Comparison of ENCODE assay signal across 8 cellular contexts in genomic region chr10:80203835-80204148, GRCh38. TPM values are rescaled to one million over a fixed set of nuclear protein-coding genes. Genes with fewer than 3 reads are reported as not detected.
DNase-seq lines count a peak whose midpoint lies in the region; ATAC-seq and TF ChIP-seq lines count a peak whose summit lies in the region.

No MANE protein-coding gene starts in this region.

- H3K4me1 ChIP-seq in tibial artery = peaks cover 5 to 85% (median 72%) of the 10 kb centered on the region in 4 donors

- H3K36me3 ChIP-seq in kidney epithelial cell (ENCODE audit: control insufficient read depth, insufficient read depth, low read length) (no peaks in the 10 kb centered on the region), tibial artery (no peaks in the 10 kb centered on the region)

- H3K9me3 ChIP-seq in tibial artery = no peaks in the 10 kb centered on the region

- H3K27me3 Mint-ChIP-seq in activated T-cell treated with anti-CD3 and anti-CD28 coated beads, Interleukin-2, amount 50 U/mL, for 4 hours (ENCODE audit: low read depth) = no peaks in the 10 kb centered on the region
- H3K27me3 Mint-ChIP-seq in activated T-helper 17 cell treated with anti-CD3 and anti-CD28 coated beads, Interleukin-2, amount 50 U/mL, for 72 hours = no peaks in the 10 kb centered on the region

- DNase-seq in activated T-cell treated with anti-CD3 and anti-CD28 coated beads, Interleukin-2, amount 50 U/mL, for 4 hours = no peak
- no peak for DNase-seq in activated T-cell treated with anti-CD3 and anti-CD28 coated beads, Interleukin-2, amount 50 U/mL, for 48 hours
- DNase-seq in kidney epithelial cell (ENCODE audit: low read depth) = no peak
- no peak for DNase-seq in tibial artery
- no peak for DNase-seq in iPS-NIHi11 (ENCODE audit: low spot score)
- no peak for DNase-seq in medulla oblongata (ENCODE audit: extremely low spot score)
- DNase-seq in NCI-H2196 treated with DMSO at 0.1 percent for 48 hours (lab: John Stamatoyannopoulos, UW; ENCODE audit: unreplicated experiment) = no peak

- peak in 1 of 2 donors; percentile 2 for ATAC-seq in activated T-cell treated with anti-CD3 and anti-CD28 coated beads, Interleukin-2, amount 50 U/mL, for 4 hours
- peak; percentile 1 for ATAC-seq in activated T-helper 17 cell treated with anti-CD3 and anti-CD28 coated beads, Interleukin-2, amount 50 U/mL, for 72 hours (replicated peaks)

- no peaks in the 10 kb centered on the region for H3K9me3 Mint-ChIP-seq in activated T-cell treated with anti-CD3 and anti-CD28 coated beads, Interleukin-2, amount 50 U/mL, for 4 hours
- no peaks in the 10 kb centered on the region for H3K9me3 Mint-ChIP-seq in activated T-helper 17 cell treated with anti-CD3 and anti-CD28 coated beads, Interleukin-2, amount 50 U/mL, for 72 hours

- H3K4me3 Mint-ChIP-seq in activated T-cell treated with anti-CD3 and anti-CD28 coated beads, Interleukin-2, amount 50 U/mL, for 4 hours = peak overlapping the region; percentile 92
- H3K4me3 Mint-ChIP-seq in activated T-helper 17 cell treated with anti-CD3 and anti-CD28 coated beads, Interleukin-2, amount 50 U/mL, for 72 hours = peak overlapping the region; percentile 85

- H3K4me1 Mint-ChIP-seq in activated T-cell treated with anti-CD3 and anti-CD28 coated beads, Interleukin-2, amount 50 U/mL, for 4 hours (ENCODE audit: low read depth) = peaks cover 60% of the 10 kb centered on the region
- peaks cover 30% of the 10 kb centered on the region for H3K4me1 Mint-ChIP-seq in activated T-helper 17 cell treated with anti-CD3 and anti-CD28 coated beads, Interleukin-2, amount 50 U/mL, for 72 hours

- TF ChIP-seq CTCF in kidney epithelial cell (IDR thresholded peaks at IDR 0.05; ENCODE audit: insufficient read depth, low read length, poor library complexity, severe bottlenecking) (no peak), tibial artery (IDR thresholded peaks at IDR 0.05) (no peak)

- no peaks in the 10 kb centered on the region for H3K27me3 ChIP-seq in kidney epithelial cell (ENCODE audit: control insufficient read depth, insufficient read depth, low read length)
- H3K27me3 ChIP-seq in tibial artery = no peaks in the 10 kb centered on the region

- H3K4me3 ChIP-seq in kidney epithelial cell (ENCODE audit: low read depth, low read length) = peak overlapping the region; percentile 81
- peak overlapping the region; percentile 76 to 96 for H3K4me3 ChIP-seq in tibial artery

- peaks cover 13% of the 10 kb centered on the region for H3K36me3 Mint-ChIP-seq in activated T-cell treated with anti-CD3 and anti-CD28 coated beads, Interleukin-2, amount 50 U/mL, for 4 hours (ENCODE audit: insufficient read depth)
- H3K36me3 Mint-ChIP-seq in activated T-helper 17 cell treated with anti-CD3 and anti-CD28 coated beads, Interleukin-2, amount 50 U/mL, for 72 hours (ENCODE audit: low read depth) = peaks cover 44% of the 10 kb centered on the region

- peak overlapping the region; percentile 94 to 98 for H3K27ac ChIP-seq in tibial artery

- peak overlapping the region; percentile 88 for H3K27ac Mint-ChIP-seq in activated T-helper 17 cell treated with anti-CD3 and anti-CD28 coated beads, Interleukin-2, amount 50 U/mL, for 72 hours

- intact Hi-C loops in tibial artery (cut with DNase I; ENCODE audit: low total_unique reads) = loop anchor here (2.0 kb wide), 1 partner anchor 45 kb away; no protein-coding TSS in a partner anchor

RNA-seq across cellular contexts. Expression of gene ANXA11, which starts 1.5 kb away (rescaled TPM):
- 100 to 1,000 TPM; 157 to 161 (median 158) TPM for total RNA-seq in activated T-cell treated with anti-CD3 and anti-CD28 coated beads, Interleukin-2, amount 50 U/mL, for 4 hours
- total RNA-seq in activated T-helper 17 cell treated with anti-CD3 and anti-CD28 coated beads, Interleukin-2, amount 50 U/mL, for 72 hours = 100 to 1,000 TPM; 184 to 275 TPM
- 182 and 199 TPM in 2 replicates for total RNA-seq in kidney epithelial cell
